8 cellular contexts compared by ENCODE assay signal in genomic region chr5:72956324-72957140, GRCh38. TPM values are rescaled to one million over a fixed set of nuclear protein-coding genes. Genes with fewer than 3 reads are reported as not detected.
A peak's percentile ranks its signal among the peaks of the same experiment; 100 is the strongest.
DNase-seq lines count a peak whose midpoint lies in the region; ATAC-seq and TF ChIP-seq lines count a peak whose summit lies in the region.

No MANE protein-coding gene starts in this region.

- peaks cover 3 to 45% (median 7%) of the 10 kb centered on the region in 11 experiments; a peak in 13 of 22 replicates for H4K20me1 ChIP-seq in BLaER1 treated with 17β-estradiol and CSF1 and Interleukin-3, amounts not matched to agents 10 nM and 100 nM

- CTCF ChIA-PET in naive thymus-derived CD4-positive, alpha-beta T cell (lab: Charles Lee) = interaction anchor here (0.9 kb wide), 1 partner anchor 9 kb away, joined by 4 read pairs; no protein-coding TSS in a partner anchor

- H3K9me3 Mint-ChIP-seq in activated T-cell treated with anti-CD3 and anti-CD28 coated beads, Interleukin-2, amount 50 U/mL, for 72 hours = no peaks in the 10 kb centered on the region
- H3K9me3 Mint-ChIP-seq in naive thymus-derived CD4-positive, alpha-beta T cell = peaks cover 0 to 12% (median 0%) of the 10 kb centered on the region in 11 donors

- TF ChIP-seq POLR2A in transverse colon (IDR thresholded peaks at IDR 0.05) = peak; percentile 0

- H3K9me3 ChIP-seq in BLaER1 treated with 17β-estradiol and CSF1 and Interleukin-3, amounts not matched to agents 10 nM and 100 nM (replicated peaks in 1 of 11) = peaks cover 0 to 30% (median 0%) of the 10 kb centered on the region in 11 experiments; a peak in 8 of 22 replicates
- no peaks in the 10 kb centered on the region for H3K9me3 ChIP-seq in naive thymus-derived CD4-positive, alpha-beta T cell (ENCODE audit: control insufficient read depth in 2 of 3, low read length in 3 of 3)
- no peaks in the 10 kb centered on the region for H3K9me3 ChIP-seq in transverse colon

- H3K4me1 ChIP-seq in BLaER1 treated with 17β-estradiol and CSF1 and Interleukin-3, amounts not matched to agents 10 nM and 100 nM = peaks cover 8 to 52% (median 26%) of the 10 kb centered on the region in 10 experiments
- peaks cover 5 to 12% of the 10 kb centered on the region in 2 donors for H3K4me1 ChIP-seq in naive thymus-derived CD4-positive, alpha-beta T cell (ENCODE audit: control insufficient read depth in 2 of 2, insufficient read depth in 2 of 2, low read length in 2 of 2)
- H3K4me1 ChIP-seq in transverse colon = peaks cover 4 to 48% (median 22%) of the 10 kb centered on the region in 4 donors

- H3K9ac ChIP-seq in BLaER1 treated with 17β-estradiol and CSF1 and Interleukin-3, amounts not matched to agents 10 nM and 100 nM = peak overlapping the region; percentile 80 to 96 (median 86)

- POLR2A ChIA-PET in naive thymus-derived CD4-positive, alpha-beta T cell (lab: Charles Lee) = interaction anchor here (1.2 kb wide), 1 partner anchor 109 kb away, joined by 4 read pairs; no protein-coding TSS in a partner anchor

- peaks cover 0 to 30% (median 0%) of the 10 kb centered on the region in 11 experiments; a peak in 6 of 22 replicates for H3K36me3 ChIP-seq in BLaER1 treated with 17β-estradiol and CSF1 and Interleukin-3, amounts not matched to agents 10 nM and 100 nM
- no peaks in the 10 kb centered on the region for H3K36me3 ChIP-seq in naive thymus-derived CD4-positive, alpha-beta T cell (ENCODE audit: control insufficient read depth in 2 of 3, insufficient read depth in 3 of 3, low read length in 3 of 3)
- no peaks in the 10 kb centered on the region for H3K36me3 ChIP-seq in transverse colon

- ATAC-seq in GM18909 (IDR thresholded peaks at IDR 0.05; ENCODE audit: poor library complexity, unreplicated experiment) (peak; percentile 34), HG03159 (IDR thresholded peaks at IDR 0.05; ENCODE audit: unreplicated experiment) (peak; percentile 30)
- peak; percentile 59 to 64 for ATAC-seq in activated T-cell treated with anti-CD3 and anti-CD28 coated beads, Interleukin-2, amount 50 U/mL, for 72 hours (replicated peaks in 1 of 2)
- peak; percentile 30 for ATAC-seq in naive thymus-derived CD4-positive, alpha-beta T cell

- no peak for TF ChIP-seq EP300 in transverse colon (IDR thresholded peaks at IDR 0.05; ENCODE audit: low read depth)

- peaks cover 0 to 47% (median 35%) of the 10 kb centered on the region in 11 experiments; a peak in 19 of 22 replicates for H3K27me3 ChIP-seq in BLaER1 treated with 17β-estradiol and CSF1 and Interleukin-3, amounts not matched to agents 10 nM and 100 nM
- H3K27me3 ChIP-seq in naive thymus-derived CD4-positive, alpha-beta T cell (ENCODE audit: control insufficient read depth in 2 of 2, insufficient read depth in 2 of 2, low read length in 2 of 2) = peaks cover 3 to 4% of the 10 kb centered on the region in 2 donors
- H3K27me3 ChIP-seq in transverse colon = no peaks in the 10 kb centered on the region

- TF ChIP-seq CTCF in transverse colon (IDR thresholded peaks at IDR 0.05) = no peak

- in situ Hi-C loops in transverse colon (cut with MboI; ENCODE audit: low pct_ligation_motif_present in 1 of 4, low pct_unique_long_range_greater_than_20kb in 1 of 4, low sequenced_read_pairs in 3 of 4) = loop anchor here in 1 of 4 donors (10.0 kb wide), 1 partner anchor 248 kb away; no protein-coding TSS in a partner anchor

- H3K36me3 Mint-ChIP-seq in activated T-cell treated with anti-CD3 and anti-CD28 coated beads, Interleukin-2, amount 50 U/mL, for 72 hours (ENCODE audit: insufficient read depth in 2 of 2) = peaks cover 3% of the 10 kb centered on the region in 2 donors
- H3K36me3 Mint-ChIP-seq in naive thymus-derived CD4-positive, alpha-beta T cell = no peaks in the 10 kb centered on the region

- DNase-seq in NCI-H82 (lab: John Stamatoyannopoulos, UW) = peak; percentile 61
- peak; percentile 22 to 46 for DNase-seq in activated T-cell treated with anti-CD3 and anti-CD28 coated beads, Interleukin-2, amount 50 U/mL, for 72 hours
- peak; percentile 54 for DNase-seq in fibroblast of peridontal ligament (ENCODE audit: extremely low read depth)
- peak in 8 of 9 donors; percentile 5 to 52 (median 20) for DNase-seq in naive thymus-derived CD4-positive, alpha-beta T cell
- peak; percentile 51 for DNase-seq in transverse colon

- intact Hi-C loops in naive thymus-derived CD4-positive, alpha-beta T cell (cut with micrococcal nuclease) = loop anchor here (1.0 to 10.0 kb wide), 9 partner anchors 139 to 649 kb away; partner anchors contain the start of genes ANKRA2 (in 1 of the 2), BTF3 (in 1 of the 2), MRPS27 (in 1 of the 2) and PTCD2 (in 1 of the 2)
- intact Hi-C loops in transverse colon (cut with DNase I; ENCODE audit: low total_unique reads) = no loop called here

- peak overlapping the region; percentile 69 to 95 (median 76) for H3K27ac ChIP-seq in BLaER1 treated with 17β-estradiol and CSF1 and Interleukin-3, amounts not matched to agents 10 nM and 100 nM
- no peak overlapping the region for H3K27ac ChIP-seq in naive thymus-derived CD4-positive, alpha-beta T cell (ENCODE audit: low read depth, low read length)
- peak overlapping the region; percentile 96 to 97 (median 97) for H3K27ac ChIP-seq in transverse colon

- WGBS in transverse colon (ENCODE audit: low coverage in 1 of 2), 2 donors = 2% methylated on average over 6 to 22 of the region's 51 CpGs

- H3K4me3 Mint-ChIP-seq in activated T-cell treated with anti-CD3 and anti-CD28 coated beads, Interleukin-2, amount 50 U/mL, for 72 hours = peak overlapping the region; percentile 94
- H3K4me3 Mint-ChIP-seq in naive thymus-derived CD4-positive, alpha-beta T cell = peak overlapping the region; percentile 83 to 95 (median 93)

- peak overlapping the region; percentile 52 for H3K27ac Mint-ChIP-seq in activated T-cell treated with anti-CD3 and anti-CD28 coated beads, Interleukin-2, amount 50 U/mL, for 72 hours
- H3K27ac Mint-ChIP-seq in naive thymus-derived CD4-positive, alpha-beta T cell = peak overlapping the region in 8 of 9 donors; percentile 11 to 80 (median 50)

- H3K27me3 Mint-ChIP-seq in activated T-cell treated with anti-CD3 and anti-CD28 coated beads, Interleukin-2, amount 50 U/mL, for 72 hours (ENCODE audit: low read depth) = peaks cover 60% of the 10 kb centered on the region
- H3K27me3 Mint-ChIP-seq in naive thymus-derived CD4-positive, alpha-beta T cell = peaks cover 43 to 65% (median 52%) of the 10 kb centered on the region in 5 donors

- peaks cover 20% of the 10 kb centered on the region for H3K4me1 Mint-ChIP-seq in activated T-cell treated with anti-CD3 and anti-CD28 coated beads, Interleukin-2, amount 50 U/mL, for 72 hours (ENCODE audit: low read depth)
- H3K4me1 Mint-ChIP-seq in naive thymus-derived CD4-positive, alpha-beta T cell = peaks cover 10 to 19% (median 13%) of the 10 kb centered on the region in 7 donors

- H3K4me3 ChIP-seq in BLaER1 treated with 17β-estradiol and CSF1 and Interleukin-3, amounts not matched to agents 10 nM and 100 nM = peak overlapping the region; percentile 73 to 93 (median 87)
- H3K4me3 ChIP-seq in naive thymus-derived CD4-positive, alpha-beta T cell (ENCODE audit: low read length) = peak overlapping the region; percentile 85
- H3K4me3 ChIP-seq in transverse colon = peak overlapping the region; percentile 82 to 93 (median 90)

- peak overlapping the region; percentile 79 to 97 (median 90) for H3K4me2 ChIP-seq in BLaER1 treated with 17β-estradiol and CSF1 and Interleukin-3, amounts not matched to agents 10 nM and 100 nM

RNA-seq across cellular contexts. Expression of gene FCHO2, which starts 0.7 kb away (rescaled TPM):
- total RNA-seq in activated T-cell treated with anti-CD3 and anti-CD28 coated beads, Interleukin-2, amount 50 U/mL, for 72 hours = 1 to 10 TPM; 2.3 to 2.4 TPM
- total RNA-seq in naive thymus-derived CD4-positive, alpha-beta T cell = 1 to 10 TPM; 1.7 to 7.1 (median 3.0) TPM
- polyA plus RNA-seq in naive thymus-derived CD4-positive, alpha-beta T cell = 1 to 10 TPM in 1 of 2 donors, under 1 TPM in 1; 0.30 to 1.7 TPM
- 10 to 100 TPM; 25.8 to 45.4 (median 29.2) TPM for total RNA-seq in transverse colon
